In the genomic region with DNA sequence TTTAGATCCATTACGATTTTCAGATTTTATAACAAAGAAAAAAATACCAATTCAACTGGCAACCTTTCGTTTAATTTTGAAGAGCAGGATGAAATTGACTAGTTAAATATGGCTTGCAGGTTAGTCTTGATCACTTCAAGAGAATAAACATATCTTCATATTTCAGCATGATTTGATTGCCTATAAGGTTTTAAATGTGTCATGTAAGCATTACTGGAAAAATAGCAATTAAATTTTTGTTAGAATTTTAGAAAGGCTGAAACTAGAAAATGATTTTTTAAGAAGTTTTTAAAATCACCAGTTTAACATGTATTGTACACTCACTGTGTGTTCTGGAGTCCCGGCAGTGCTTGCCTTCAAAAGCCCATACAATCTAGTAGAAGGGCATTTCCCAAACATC, we compare ENCODE assay signal across 8 cellular contexts.
"Had no signal": no experiment of that assay in that cellular context is flagged by ENCODE, and none has a peak within 500 bp of the region (broad histone marks: within the 10 kb centered on the region; RNA-seq: fewer than 3 reads in every experiment).

No MANE protein-coding gene starts in this region.

- DNase-seq: Karpas-422, Kasumi-1, KBM-7, KG1 had no signal

- ATAC-seq: K562 had no signal

- H3K9ac ChIP-seq: KMS-11 had no signal

- FAIRE-seq: HTR-8/SVneo, K562 had no signal

- H3K4me2 ChIP-seq: KMS-11 had no signal

- H3K27ac ChIP-seq: HL-60, KMS-11 had no signal

- H3K4me3 ChIP-seq: K562 had no signal
